12 cellular contexts compared by ENCODE assay signal in the genomic region with DNA sequence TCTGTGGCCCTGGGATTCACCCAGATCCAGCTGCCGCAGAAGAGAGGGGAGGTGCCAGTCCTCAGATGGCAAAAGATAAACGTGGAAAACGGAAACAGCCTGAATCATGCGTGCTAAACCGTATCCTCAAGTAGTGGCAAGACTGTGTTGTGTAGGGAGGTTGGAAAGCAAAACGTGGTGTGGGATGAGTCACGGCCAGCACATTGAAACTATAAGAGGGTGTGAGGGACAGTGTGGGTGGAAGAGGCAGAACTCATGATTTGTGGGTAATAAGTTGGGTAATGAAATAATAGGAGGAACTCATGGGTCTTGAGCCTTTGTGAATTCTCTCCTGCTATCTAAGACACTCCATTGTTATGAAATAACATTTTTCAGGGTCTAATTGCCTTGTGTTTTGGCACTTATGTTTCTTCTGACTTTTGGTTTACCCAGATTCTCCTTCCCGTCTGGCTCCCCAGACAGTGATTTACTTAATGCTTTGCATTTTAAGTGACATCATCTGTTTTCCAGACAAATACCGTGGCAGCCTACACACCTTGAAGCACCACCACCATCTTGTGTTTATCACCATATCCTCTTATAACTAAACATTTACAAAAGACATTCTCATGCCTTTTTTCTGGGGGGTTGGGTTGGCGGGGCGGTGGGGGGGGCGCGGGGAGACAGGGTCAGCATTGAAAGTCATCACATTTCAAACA.
DNase-seq lines count a peak whose midpoint lies in the region; ATAC-seq, FAIRE-seq and TF ChIP-seq lines count a peak whose summit lies in the region.
"Had no signal": no experiment of that assay in that cellular context is flagged by ENCODE, and none has a peak within 500 bp of the region (broad histone marks: within the 10 kb centered on the region; RNA-seq: fewer than 3 reads in every experiment).

No MANE protein-coding gene starts in this region.

- H3K4me3 Mint-ChIP-seq in T-helper 2 cell treated with Interferon-gamma antibody and Interleukin-4, amounts not matched to agents 5 μg/mL and 100 μg/mL, for 36 hours = no peak overlapping the region
- H3K4me3 Mint-ChIP-seq in activated naive CD8-positive, alpha-beta T cell treated with anti-CD3 and anti-CD28 coated beads for 36 hours = no peak overlapping the region
- H3K4me3 Mint-ChIP-seq: effector memory CD8-positive, alpha-beta T cell had no signal

- H3K36me3 Mint-ChIP-seq in T-helper 2 cell treated with Interferon-gamma antibody and Interleukin-4, amounts not matched to agents 5 μg/mL and 100 μg/mL, for 36 hours (ENCODE audit: low read depth) = no peaks in the 10 kb centered on the region
- H3K36me3 Mint-ChIP-seq in activated naive CD8-positive, alpha-beta T cell treated with anti-CD3 and anti-CD28 coated beads for 36 hours = no peaks in the 10 kb centered on the region

- TF ChIP-seq POLR2A in erythroblast (IDR thresholded peaks at IDR 0.05; ENCODE audit: low read length) = no peak

- H3K4me1 Mint-ChIP-seq in T-helper 2 cell treated with Interferon-gamma antibody and Interleukin-4, amounts not matched to agents 5 μg/mL and 100 μg/mL, for 36 hours (ENCODE audit: low read depth) = no peaks in the 10 kb centered on the region
- peaks cover 2% of the 10 kb centered on the region for H3K4me1 Mint-ChIP-seq in activated naive CD8-positive, alpha-beta T cell treated with anti-CD3 and anti-CD28 coated beads for 36 hours

- H3K27me3 Mint-ChIP-seq in T-helper 2 cell treated with Interferon-gamma antibody and Interleukin-4, amounts not matched to agents 5 μg/mL and 100 μg/mL, for 36 hours (ENCODE audit: low read depth) = no peaks in the 10 kb centered on the region
- peaks cover 33% of the 10 kb centered on the region for H3K27me3 Mint-ChIP-seq in activated naive CD8-positive, alpha-beta T cell treated with anti-CD3 and anti-CD28 coated beads for 36 hours

- DNase-seq in T-helper 2 cell treated with Interferon-gamma antibody and Interleukin-4, amounts not matched to agents 5 μg/mL and 100 μg/mL, for 36 hours (ENCODE audit: low spot score) = peak; percentile 8
- DNase-seq in T-helper 2 cell (no peak), HTR-8/SVneo (ENCODE audit: insufficient read length, low spot score) (peak; percentile 29), myocyte (ENCODE audit: low read depth) (peak; percentile 18), NCI-H146 (lab: John Stamatoyannopoulos, UW) (no peak), erythroblast (lab: John Stamatoyannopoulos, UW) (no peak)
- peak; percentile 0 for DNase-seq in activated naive CD8-positive, alpha-beta T cell treated with anti-CD3 and anti-CD28 coated beads for 36 hours
- DNase-seq: ACHN; effector memory CD8-positive, alpha-beta T cell; NCI-H1930 had no signal

- H3K9me3 Mint-ChIP-seq in T-helper 2 cell treated with Interferon-gamma antibody and Interleukin-4, amounts not matched to agents 5 μg/mL and 100 μg/mL, for 36 hours = no peaks in the 10 kb centered on the region
- H3K9me3 Mint-ChIP-seq in activated naive CD8-positive, alpha-beta T cell treated with anti-CD3 and anti-CD28 coated beads for 36 hours = no peaks in the 10 kb centered on the region
- H3K9me3 Mint-ChIP-seq: effector memory CD8-positive, alpha-beta T cell had no signal

- peak; percentile 82 for FAIRE-seq in HTR-8/SVneo (lab: Jason Lieb, UNC)

- ATAC-seq in GM19023 (IDR thresholded peaks at IDR 0.05; ENCODE audit: unreplicated experiment) = no peak
- ATAC-seq: effector memory CD8-positive, alpha-beta T cell; left lobe of liver had no signal

- no peak overlapping the region for H3K27ac Mint-ChIP-seq in T-helper 2 cell treated with Interferon-gamma antibody and Interleukin-4, amounts not matched to agents 5 μg/mL and 100 μg/mL, for 36 hours
- H3K27ac Mint-ChIP-seq in activated naive CD8-positive, alpha-beta T cell treated with anti-CD3 and anti-CD28 coated beads for 36 hours = no peak overlapping the region
- H3K27ac Mint-ChIP-seq: effector memory CD8-positive, alpha-beta T cell had no signal

Comparison
In these comparisons a context has a peak if more than half of its experiments do, and no peak if none do; other contexts are left out.
1. DNase-seq: peak in T-helper 2 cell treated with Interferon-gamma antibody and Interleukin-4, amounts not matched to agents 5 μg/mL and 100 μg/mL, for 36 hours (single experiment), HTR-8/SVneo (single experiment), activated naive CD8-positive, alpha-beta T cell treated with anti-CD3 and anti-CD28 coated beads for 36 hours (single experiment) and myocyte (single experiment); none in T-helper 2 cell (0 of 5), NCI-H146 (single experiment) and erythroblast (0 of 2).